9 cellular contexts compared by ENCODE assay signal in the genomic region with DNA sequence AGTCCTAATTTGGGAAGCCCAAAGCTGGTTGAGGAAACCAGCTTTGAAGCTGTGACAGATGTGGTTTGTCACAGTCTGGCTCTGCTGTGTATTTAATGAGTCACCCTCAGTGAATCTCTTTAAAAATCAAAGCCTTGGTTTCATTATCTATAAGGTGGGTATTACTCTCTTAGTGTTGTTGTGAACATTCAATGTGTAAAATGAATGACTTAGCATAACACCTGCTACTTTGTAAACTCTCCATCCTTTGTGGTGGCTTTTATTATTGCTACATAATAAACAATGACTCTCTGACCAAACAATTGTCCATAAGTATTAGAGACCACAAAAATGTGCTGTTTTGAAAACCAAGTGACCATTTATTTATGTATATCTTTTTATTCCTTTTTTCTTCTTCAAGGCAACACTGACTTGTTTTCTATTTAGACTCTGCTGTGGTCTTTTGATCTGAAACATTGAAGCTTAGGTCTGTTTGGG. TPM values are rescaled to one million over a fixed set of nuclear protein-coding genes. Genes with fewer than 3 reads are reported as not detected.
DNase-seq lines count a peak whose midpoint lies in the region; ATAC-seq lines count a peak whose summit lies in the region.
"Had no signal": no experiment of that assay in that cellular context is flagged by ENCODE, and none has a peak within 500 bp of the region (broad histone marks: within the 10 kb centered on the region; RNA-seq: fewer than 3 reads in every experiment).

No MANE protein-coding gene starts in this region.

- DNase-seq in activated CD4-positive, CD25-positive, alpha-beta regulatory T cell (lab: John Stamatoyannopoulos, UW) = no peak
- DNase-seq in amniotic stem cell (lab: John Stamatoyannopoulos, UW) (peak; percentile 13), NCI-H1092 (lab: John Stamatoyannopoulos, UW) (no peak)
- no peak for DNase-seq in activated CD4-positive, CD25-positive, alpha-beta regulatory T cell treated with anti-CD3 and anti-CD28 coated beads, Interleukin-2, amount 50 U/mL, for 72 hours

- H3K9me3 ChIP-seq in skeletal muscle satellite cell (replicated peaks; ENCODE audit: low read length) = no peaks in the 10 kb centered on the region

- H3K4me2 ChIP-seq in skeletal muscle satellite cell (ENCODE audit: low read length) = peak overlapping the region; percentile 59

- peaks cover 61% of the 10 kb centered on the region for H3K4me1 ChIP-seq in skeletal muscle satellite cell (ENCODE audit: control insufficient read depth, insufficient read depth, low read length)

- peak; percentile 64 to 78 for ATAC-seq in activated CD4-positive, CD25-positive, alpha-beta regulatory T cell treated with anti-CD3 and anti-CD28 coated beads, Interleukin-2, amount 50 U/mL, for 24 hours
- ATAC-seq in HG03457 (IDR thresholded peaks at IDR 0.05; ENCODE audit: unreplicated experiment) (peak; percentile 58), HG02840 (IDR thresholded peaks at IDR 0.05; ENCODE audit: low FRiP score, unreplicated experiment) (no peak)

- H3K36me3 ChIP-seq in skeletal muscle satellite cell (ENCODE audit: insufficient read depth, low read length) = no peaks in the 10 kb centered on the region

- peak overlapping the region; percentile 63 for H3K9ac ChIP-seq in skeletal muscle satellite cell (ENCODE audit: low read depth, low read length)

- H3K4me3 ChIP-seq in skeletal muscle satellite cell (ENCODE audit: low read length) = no peak overlapping the region
- H3K4me3 ChIP-seq: SK-N-MC had no signal

- no peaks in the 10 kb centered on the region for H3K27me3 ChIP-seq in skeletal muscle satellite cell (ENCODE audit: control insufficient read depth, insufficient read depth, low read length)

RNA-seq across cellular contexts. Expression of a gene that starts 24.6 kb away (rescaled TPM):
- total RNA-seq in skeletal muscle satellite cell (2012; rRNA removed) = 14.0 and 16.7 TPM in 2 replicates
